ENCODE assay signal across 17 cellular contexts in genomic region chr17:28404461-28404811, GRCh38. TPM values are rescaled to one million over a fixed set of nuclear protein-coding genes. Genes with fewer than 3 reads are reported as not detected.
A peak's percentile ranks its signal among the peaks of the same experiment; 100 is the strongest.
DNase-seq lines count a peak whose midpoint lies in the region; ATAC-seq and TF ChIP-seq lines count a peak whose summit lies in the region.
"Had no signal": no experiment of that assay in that cellular context is flagged by ENCODE, and none has a peak within 500 bp of the region (broad histone marks: within the 10 kb centered on the region; RNA-seq: fewer than 3 reads in every experiment).

No MANE protein-coding gene starts in this region.

- H3K18ac ChIP-seq in mesendoderm (ENCODE audit: low read length) = no peak overlapping the region

- WGBS in body of pancreas, 2 donors = 64 to 78% methylated on average over 4 to 5 of the region's 5 CpGs
- no CpG with 5 or more reads among the region's 5 CpGs for whole genome bisulfite sequencing in mesendoderm (ENCODE audit: extremely low coverage, insufficient coverage, low lambda C conversion rate)
- WGBS in lower leg skin, 2 donors = 89 to 93% methylated on average over 5 of the region's 5 CpGs

- H3K9me3 Mint-ChIP-seq in activated naive CD4-positive, alpha-beta T cell treated with anti-CD3 and anti-CD28 coated beads, Interleukin-2, amount 50 U/mL, for 24 hours = no peaks in the 10 kb centered on the region
- H3K9me3 Mint-ChIP-seq in activated naive CD4-positive, alpha-beta T cell treated with anti-CD3 and anti-CD28 coated beads, Interleukin-2, amount 10 ng/mL, durations not matched to agents 7 days and 5 days = no peaks in the 10 kb centered on the region
- H3K9me3 Mint-ChIP-seq: activated B cell treated with CpG ODN at 0.5 μM for 24 hours had no signal

- no peak overlapping the region for H4K8ac ChIP-seq in mesendoderm (ENCODE audit: low read depth, low read length)

- H3K4me1 ChIP-seq in body of pancreas = peaks cover 22% of the 10 kb centered on the region
- H3K4me1 ChIP-seq in mesendoderm (ENCODE audit: control insufficient read depth, low read depth, low read length) = peaks cover 21% of the 10 kb centered on the region

- H3K27me3 Mint-ChIP-seq in activated naive CD4-positive, alpha-beta T cell treated with anti-CD3 and anti-CD28 coated beads, Interleukin-2, amount 50 U/mL, for 24 hours = no peaks in the 10 kb centered on the region
- peaks cover 42% of the 10 kb centered on the region for H3K27me3 Mint-ChIP-seq in activated naive CD4-positive, alpha-beta T cell treated with anti-CD3 and anti-CD28 coated beads, Interleukin-2, amount 10 ng/mL, durations not matched to agents 7 days and 5 days

- no peak overlapping the region for H3K4ac ChIP-seq in mesendoderm (ENCODE audit: low read depth, low read length)

- H3K23ac ChIP-seq in mesendoderm (ENCODE audit: low read length) = no peak overlapping the region

- no peak overlapping the region for H2BK5ac ChIP-seq in mesendoderm (ENCODE audit: low read length)

- CTCF ChIA-PET in activated naive CD4-positive, alpha-beta T cell treated with anti-CD3 and anti-CD28 coated beads, Interleukin-2, amount 10 ng/mL, durations not matched to agents 7 days and 5 days (lab: Charles Lee) = interaction anchor here (0.7 to 2.3 kb wide), 4 partner anchors 11 to 171 kb away, joined by 3 to 6 read pairs (median 4); no protein-coding TSS in a partner anchor

- H3K56ac ChIP-seq in mesendoderm (ENCODE audit: low read length) = no peak overlapping the region

- peaks cover 0 to 2% of the 10 kb centered on the region in 2 donors for H3K36me3 ChIP-seq in body of pancreas (replicated peaks in 1 of 2; ENCODE audit: insufficient read depth in 1 of 2, low read depth in 2 of 2)
- H3K36me3 ChIP-seq in mesendoderm (ENCODE audit: control insufficient read depth, insufficient read depth, low read length) = no peaks in the 10 kb centered on the region
- H3K36me3 ChIP-seq: SJCRH30 had no signal

- no peak overlapping the region for H3K4me2 ChIP-seq in mesendoderm (ENCODE audit: low read length)

- H3K4me1 Mint-ChIP-seq in activated naive CD4-positive, alpha-beta T cell treated with anti-CD3 and anti-CD28 coated beads, Interleukin-2, amount 50 U/mL, for 24 hours = peaks cover 5% of the 10 kb centered on the region
- peaks cover 12% of the 10 kb centered on the region for H3K4me1 Mint-ChIP-seq in activated naive CD4-positive, alpha-beta T cell treated with anti-CD3 and anti-CD28 coated beads, Interleukin-2, amount 10 ng/mL, durations not matched to agents 7 days and 5 days

- TF ChIP-seq CTCF in body of pancreas (IDR thresholded peaks at IDR 0.05) (no peak), lower leg skin (IDR thresholded peaks at IDR 0.05) (no peak)

- H3K27ac Mint-ChIP-seq in activated naive CD4-positive, alpha-beta T cell treated with anti-CD3 and anti-CD28 coated beads, Interleukin-2, amount 50 U/mL, for 24 hours = no peak overlapping the region
- H3K27ac Mint-ChIP-seq in activated naive CD4-positive, alpha-beta T cell treated with anti-CD3 and anti-CD28 coated beads, Interleukin-2, amount 10 ng/mL, durations not matched to agents 7 days and 5 days = no peak overlapping the region
- H3K27ac Mint-ChIP-seq: activated B cell treated with CpG ODN at 0.5 μM for 24 hours had no signal

- H3K4me3 ChIP-seq in body of pancreas (no peak overlapping the region), mesendoderm (ENCODE audit: low read length) (no peak overlapping the region), lower leg skin (ENCODE audit: low read depth, poor library complexity, severe bottlenecking) (no peak overlapping the region)
- H3K4me3 ChIP-seq: SJCRH30 had no signal

- no peaks in the 10 kb centered on the region for H3K9me3 ChIP-seq in body of pancreas
- H3K9me3 ChIP-seq: SJCRH30 had no signal

- H3K79me2 ChIP-seq in mesendoderm (ENCODE audit: control insufficient read depth, insufficient read depth, low read length) = no peaks in the 10 kb centered on the region

- H3K79me1 ChIP-seq in mesendoderm (ENCODE audit: low read length) = no peaks in the 10 kb centered on the region

- no peak overlapping the region for H3K9ac ChIP-seq in mesendoderm (ENCODE audit: low read length)

- no peak for ATAC-seq in body of pancreas
- ATAC-seq in activated CD4-positive, CD25-positive, alpha-beta regulatory T cell treated with anti-CD3 and anti-CD28 coated beads, Interleukin-2, amount 50 U/mL, for 24 hours = no peak

- no peaks in the 10 kb centered on the region for H3K27me3 ChIP-seq in body of pancreas
- no peaks in the 10 kb centered on the region for H3K27me3 ChIP-seq in mesendoderm (ENCODE audit: insufficient read depth, low read length, poor library complexity)
- H3K27me3 ChIP-seq: SJCRH30 had no signal

- intact Hi-C loops in body of pancreas (cut with DNase I) (no loop called here), lower leg skin (cut with DNase I; ENCODE audit: low total_unique reads) (no loop called here)

- no peak overlapping the region for H4K5ac ChIP-seq in mesendoderm (ENCODE audit: low read length)

- no peak for DNase-seq in activated naive CD4-positive, alpha-beta T cell treated with anti-CD3 and anti-CD28 coated beads, Interleukin-2, amount 10 ng/mL, durations not matched to agents 7 days and 5 days
- no peak for DNase-seq in body of pancreas
- no peak for DNase-seq in mesendoderm
- DNase-seq in lower leg skin (ENCODE audit: low spot score in 2 of 2) = no peak
- no peak for DNase-seq in NOMO-1 treated with DMSO at 0.1 percent for 48 hours (lab: John Stamatoyannopoulos, UW; ENCODE audit: unreplicated experiment)
- DNase-seq: activated B cell treated with CpG ODN at 0.5 μM for 24 hours, dermis blood vessel endothelial cell, foreskin melanocyte, islet precursor cell, NCI-H1105 treated with DMSO at 0.1 percent for 48 hours, NCI-H774, SJCRH30 had no signal

- no peak for TF ChIP-seq POLR2A in body of pancreas (IDR thresholded peaks at IDR 0.05)
- TF ChIP-seq POLR2A in lower leg skin (IDR thresholded peaks at IDR 0.05) = no peak

- H2BK120ac ChIP-seq in mesendoderm (ENCODE audit: low read depth, low read length) = no peak overlapping the region

- no peaks in the 10 kb centered on the region for H3K36me3 Mint-ChIP-seq in activated naive CD4-positive, alpha-beta T cell treated with anti-CD3 and anti-CD28 coated beads, Interleukin-2, amount 50 U/mL, for 24 hours
- no peaks in the 10 kb centered on the region for H3K36me3 Mint-ChIP-seq in activated naive CD4-positive, alpha-beta T cell treated with anti-CD3 and anti-CD28 coated beads, Interleukin-2, amount 10 ng/mL, durations not matched to agents 7 days and 5 days

- no peak overlapping the region for H2BK15ac ChIP-seq in mesendoderm (replicated peaks; ENCODE audit: low read depth)

- H3K27ac ChIP-seq in body of pancreas (peak overlapping the region in 3 of 4 donors; percentile 48 to 64 (median 53)), mesendoderm (ENCODE audit: low read depth, low read length) (no peak overlapping the region), temporal lobe (ENCODE audit: low read depth, low read length) (peak overlapping the region; percentile 33)
- H3K27ac ChIP-seq: SJCRH30 had no signal

- H2AK5ac ChIP-seq in mesendoderm (ENCODE audit: low read length) = peak overlapping the region; percentile 67

- peak overlapping the region; percentile 51 for H3K4me3 Mint-ChIP-seq in activated naive CD4-positive, alpha-beta T cell treated with anti-CD3 and anti-CD28 coated beads, Interleukin-2, amount 50 U/mL, for 24 hours
- H3K4me3 Mint-ChIP-seq in activated naive CD4-positive, alpha-beta T cell treated with anti-CD3 and anti-CD28 coated beads, Interleukin-2, amount 10 ng/mL, durations not matched to agents 7 days and 5 days = no peak overlapping the region

RNA-seq across cellular contexts. Expression of gene SLC46A1, which starts 1.6 kb away (rescaled TPM):
- 10 to 100 TPM in 1 of 2 donors, 1 to 10 TPM in 1; 8.6 to 17.6 TPM for total RNA-seq in body of pancreas
- polyA plus RNA-seq in mesendoderm (2013, experiment 1 of 2) = 7.0 TPM
- polyA plus RNA-seq in mesendoderm (2013, experiment 2 of 2) = 6.5 TPM
- total RNA-seq in temporal lobe = 10.8 TPM
- 10 to 100 TPM in 1 of 4 donors, 1 to 10 TPM in 2, under 1 TPM in 1; 0.89 to 11.5 (median 4.5) TPM for total RNA-seq in lower leg skin

RNA-seq across cellular contexts. Expression of gene SARM1, which starts 32.9 kb away (rescaled TPM):
- total RNA-seq in body of pancreas = 10 to 100 TPM; 13.7 to 33.9 TPM
- polyA plus RNA-seq in mesendoderm (2013, experiment 1 of 2) = 2.2 TPM
- 2.6 TPM for polyA plus RNA-seq in mesendoderm (2013, experiment 2 of 2)
- 18.9 TPM for total RNA-seq in temporal lobe
- 10 to 100 TPM in 3 of 4 donors, 1 to 10 TPM in 1; 4.0 to 15.4 (median 12.1) TPM for total RNA-seq in lower leg skin

RNA-seq across cellular contexts. Expression of gene VTN, which starts 34.3 kb away (rescaled TPM):
- total RNA-seq in body of pancreas (1 to 10 TPM; 4.2 to 6.6 TPM), temporal lobe (0.25 TPM), lower leg skin (under 1 TPM in 1 of 4 donors, not detected in 3; 0.10 TPM)
- not detected for polyA plus RNA-seq in mesendoderm (2013, experiment 1 of 2)
- 0.04 TPM for polyA plus RNA-seq in mesendoderm (2013, experiment 2 of 2)

RNA-seq across cellular contexts. Expression of gene SEBOX, which starts 39.4 kb away (rescaled TPM):
- total RNA-seq in body of pancreas (not detected), temporal lobe (not detected), lower leg skin (not detected)
- not detected for polyA plus RNA-seq in mesendoderm (2013, experiment 1 of 2)
- polyA plus RNA-seq in mesendoderm (2013, experiment 2 of 2) = not detected
- total RNA-seq: activated B cell treated with CpG ODN at 0.5 μM for 24 hours, dermis blood vessel endothelial cell, G401, SJCRH30 had no signal
- polyA plus RNA-seq: neural cell had no signal

RNA-seq across cellular contexts. Expression of gene POLDIP2, which starts 47.1 kb away (rescaled TPM):
- total RNA-seq in body of pancreas (10 to 100 TPM; 50.8 to 54.4 TPM), temporal lobe (34.9 TPM), lower leg skin (10 to 100 TPM; 52.1 to 90.2 (median 73.7) TPM)
- polyA plus RNA-seq in mesendoderm (2013, experiment 1 of 2) = 70.0 TPM
- polyA plus RNA-seq in mesendoderm (2013, experiment 2 of 2) = 71.5 TPM
